In genomic region chr20:13447385-13448180, GRCh38 we compare ENCODE assay signal across 22 cellular contexts.
DNase-seq lines count a peak whose midpoint lies in the region; ATAC-seq and TF ChIP-seq lines count a peak whose summit lies in the region.
"Had no signal": no experiment of that assay in that cellular context is flagged by ENCODE, and none has a peak within 500 bp of the region (broad histone marks: within the 10 kb centered on the region; RNA-seq: fewer than 3 reads in every experiment).

No MANE protein-coding gene starts in this region.

- H3K36me3 ChIP-seq in OCI-LY7 (ENCODE audit: insufficient read depth, low read length), result no peaks in the 10 kb centered on the region

- no peaks in the 10 kb centered on the region for H3K9me2 ChIP-seq in OCI-LY7 (ENCODE audit: insufficient read depth, low read length)
- H3K9me2 ChIP-seq: SK-N-SH had no signal

- H3K4me3 ChIP-seq in right cardiac atrium (ENCODE audit: low read length) (no peak overlapping the region), OCI-LY7 (ENCODE audit: low read depth, low read length, poor library complexity, severe bottlenecking) (no peak overlapping the region)

- H3K9me3 ChIP-seq in right cardiac atrium (ENCODE audit: control insufficient read depth, low read length) (no peaks in the 10 kb centered on the region), OCI-LY7 (ENCODE audit: low read length) (no peaks in the 10 kb centered on the region)
- H3K9me3 ChIP-seq: SK-N-SH had no signal

- H2AFZ ChIP-seq in OCI-LY7 (ENCODE audit: low read length), result no peak overlapping the region

- no peaks in the 10 kb centered on the region for H3K27me3 ChIP-seq in right cardiac atrium (ENCODE audit: control insufficient read depth, insufficient read depth)

- no peaks in the 10 kb centered on the region for H3K4me1 Mint-ChIP-seq in T-cell
- H3K4me1 Mint-ChIP-seq: CD8-positive, alpha-beta memory T cell had no signal

- BruUV-seq in OCI-LY7 (replicated peaks; lab: Mats Ljungman, UMichigan), result no TSS peak

- H3K4me1 ChIP-seq in right cardiac atrium (ENCODE audit: control insufficient read depth, insufficient read depth, low read length) (no peaks in the 10 kb centered on the region), OCI-LY7 (ENCODE audit: insufficient read depth, low read length, poor library complexity, severe bottlenecking) (no peaks in the 10 kb centered on the region)

- H3K27ac ChIP-seq in right cardiac atrium (ENCODE audit: low read length) (no peak overlapping the region), OCI-LY7 (ENCODE audit: low read depth, low read length, poor library complexity, severe bottlenecking) (no peak overlapping the region)
- H3K27ac ChIP-seq: 22Rv1, C4-2B had no signal

- DNase-seq in DMS 273 (lab: John Stamatoyannopoulos, UW; ENCODE audit: unreplicated experiment) (peak; percentile 42), DMS 273 treated with DMSO at 0.1 percent for 48 hours (lab: John Stamatoyannopoulos, UW) (no peak), OCI-M1 (lab: John Stamatoyannopoulos, UW) (peak; percentile 4), medulla oblongata (ENCODE audit: extremely low spot score) (peak; percentile 41), right cardiac atrium (no peak), RPMI8226 (no peak), OCI-LY7 (ENCODE audit: low spot score) (no peak), T-cell (no peak)
- DNase-seq: AML-193; Calu3; CD8-positive, alpha-beta memory T cell; DMS53; EL; KG1; NCI-H1105 treated with DMSO at 0.1 percent for 48 hours; NCI-H2029 treated with DMSO at 0.1 percent for 48 hours; NCI-H2171 treated with DMSO at 0.1 percent for 48 hours; NCI-H524 treated with DMSO at 0.1 percent for 48 hours; SIG-M5; SK-N-SH had no signal

- intact Hi-C loops in right cardiac atrium (cut with DNase I) (no loop called here), OCI-LY7 (cut with micrococcal nuclease; ENCODE audit: unreplicated experiment) (no loop called here)

- H3K27me3 Mint-ChIP-seq in T-cell, result no peaks in the 10 kb centered on the region
- H3K27me3 Mint-ChIP-seq: CD8-positive, alpha-beta memory T cell had no signal

- H3K79me2 ChIP-seq in OCI-LY7 (ENCODE audit: insufficient read depth, low read depth, low read length), result no peaks in the 10 kb centered on the region

- H3K4me2 ChIP-seq in OCI-LY7 (ENCODE audit: low read length), result no peak overlapping the region
- H3K4me2 ChIP-seq: SK-N-SH had no signal

- no peak for TF ChIP-seq CTCF in OCI-LY7 (conservative IDR thresholded peaks at IDR 0.05; ENCODE audit: low read length)

- no peaks in the 10 kb centered on the region for H4K20me1 ChIP-seq in OCI-LY7 (ENCODE audit: insufficient read depth, low read length)

- no peak overlapping the region for H3K4me3 Mint-ChIP-seq in T-cell
- H3K4me3 Mint-ChIP-seq: CD8-positive, alpha-beta memory T cell had no signal

- no peak overlapping the region for H3K27ac Mint-ChIP-seq in T-cell

- ATAC-seq in right cardiac atrium (no peak), T-cell (replicated peaks in 1 of 4) (no peak)

- H3K9me3 Mint-ChIP-seq in T-cell, result no peaks in the 10 kb centered on the region

- H3K36me3 Mint-ChIP-seq in T-cell, result peaks cover 45% of the 10 kb centered on the region

- POLR2A ChIA-PET in OCI-LY7 (lab: Charles Lee), result no interaction called here
- POLR2A ChIA-PET in T-cell (lab: Charles Lee), result no interaction called here

- CTCF ChIA-PET in OCI-LY7 (lab: Charles Lee; ENCODE audit: unreplicated experiment), result no interaction called here
- CTCF ChIA-PET in T-cell (lab: Charles Lee), result no interaction called here

Comparison
In these comparisons a context has a peak if more than half of its experiments do, and no peak if none do; other contexts are left out.
1. DNase-seq: peak in DMS 273 (single experiment), OCI-M1 (single experiment) and medulla oblongata (single experiment); none in DMS 273 treated with DMSO at 0.1 percent for 48 hours (single experiment), right cardiac atrium (0 of 3), RPMI8226 (single experiment), OCI-LY7 (single experiment) and T-cell (0 of 34).